Comparison of ENCODE assay signal across 32 cellular contexts in the genomic region with DNA sequence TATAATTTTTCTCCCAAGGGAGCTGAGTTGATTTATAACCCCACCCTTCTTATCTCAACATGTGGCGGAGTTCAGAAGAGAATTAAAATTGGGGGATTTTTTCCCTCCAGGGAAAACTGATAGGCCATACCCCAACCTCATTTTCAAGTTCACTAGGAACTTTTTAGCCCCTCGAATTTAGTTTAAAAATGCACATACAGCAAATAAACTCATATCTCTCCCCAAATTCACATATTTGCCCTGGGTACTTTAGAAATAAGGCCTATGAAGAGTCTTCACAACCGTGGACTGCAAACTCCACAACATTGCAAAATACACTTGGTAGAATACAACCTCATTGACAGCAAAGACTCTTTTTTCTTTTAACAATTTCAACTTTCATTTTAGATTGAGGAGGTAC.
"Had no signal": no experiment of that assay in that cellular context is flagged by ENCODE, and none has a peak within 500 bp of the region (broad histone marks: within the 10 kb centered on the region; RNA-seq: fewer than 3 reads in every experiment).

No MANE protein-coding gene starts in this region.

- H3K4me3 ChIP-seq: neural progenitor cell, ovary, psoas muscle, skin epidermis, smooth muscle cell, spleen, suprapubic skin, testis, tibial artery, transverse colon, upper lobe of right lung, uterus had no signal

- H3K4me3 Mint-ChIP-seq: naive thymus-derived CD4-positive, alpha-beta T cell; natural killer cell; nephron; neural progenitor cell; stimulated activated memory B cell treated with anti-CD40 and anti-IgM and Interleukin-4, amounts not matched to agents 10 μg/mL and 1 μg/mL and 100 μg/mL, for 72 hours; stimulated activated naive CD8-positive, alpha-beta T cell treated with anti-CD3 and anti-CD28 coated beads, Interleukin-15, amount 100 ng/mL, for 72 hours; type B pancreatic cell had no signal

- H3K27me3 ChIP-seq: neural progenitor cell, ovary, testis, transverse colon had no signal

- H3K9me3 Mint-ChIP-seq: natural killer cell; nephron; stimulated activated memory B cell treated with anti-CD40 and anti-IgM and Interleukin-4, amounts not matched to agents 10 μg/mL and 1 μg/mL and 100 μg/mL, for 72 hours; stimulated activated naive CD8-positive, alpha-beta T cell treated with anti-CD3 and anti-CD28 coated beads, Interleukin-15, amount 100 ng/mL, for 72 hours; type B pancreatic cell had no signal

- H3K4me1 Mint-ChIP-seq: stimulated activated memory B cell treated with anti-CD40 and anti-IgM and Interleukin-4, amounts not matched to agents 10 μg/mL and 1 μg/mL and 100 μg/mL, for 72 hours had no signal

- H3K27ac ChIP-seq: neural progenitor cell, ovary, parathyroid adenoma, psoas muscle, skin epidermis, spleen, suprapubic skin, testis, tibial artery, transverse colon, upper lobe of right lung, uterus had no signal

- H3K4me2 ChIP-seq: neural progenitor cell, smooth muscle cell had no signal

- H3K9me3 ChIP-seq: ovary, psoas muscle, suprapubic skin, testis, tibial artery, transverse colon, upper lobe of right lung, uterus had no signal

- H3K79me2 ChIP-seq: parathyroid adenoma had no signal

- H2AFZ ChIP-seq: neural progenitor cell, parathyroid adenoma had no signal

- H3K9ac ChIP-seq: neural progenitor cell, parathyroid adenoma had no signal

- H3K4me1 ChIP-seq: parathyroid adenoma, psoas muscle, suprapubic skin, testis, tibial artery, transverse colon, upper lobe of right lung, uterus had no signal

- DNase-seq: naive thymus-derived CD4-positive, alpha-beta T cell; natural killer cell; occipital lobe; ovary; posterior cingulate gyrus; psoas muscle; right cardiac atrium; spleen; stimulated activated CD4-positive, alpha-beta T cell treated with anti-CD3 and anti-CD28 coated beads, Interleukin-12 subunit alpha, Interleukin-12 subunit beta, amount 100 ng/mL, for 4 hours; stimulated activated CD4-positive, alpha-beta T cell treated with anti-CD3 and anti-CD28 coated beads, Interleukin-1b, Interleukin-23, amount 100 ng/mL, for 48 hours; stimulated activated CD4-positive, alpha-beta T cell treated with anti-CD3 and anti-CD28 coated beads, Interleukin-4, amount 100 ng/mL, for 1 hour; stimulated activated CD4-positive, alpha-beta T cell treated with anti-CD3 and anti-CD28 coated beads, Interleukin-4, amount 100 ng/mL, for 4 hours; stimulated activated CD8-positive, alpha-beta memory T cell treated with anti-CD3 and anti-CD28 coated beads, Interleukin-4, amount 100 ng/mL, for 48 hours; stimulated activated naive CD4-positive, alpha-beta T cell; stimulated activated naive CD8-positive, alpha-beta T cell treated with anti-CD3 and anti-CD28 coated beads, Interleukin-15, amount 100 ng/mL, for 72 hours; stimulated activated naive CD8-positive, alpha-beta T cell treated with anti-CD3 and anti-CD28 coated beads, Interleukin-15, Interleukin-2, amounts not matched to agents 100 U/mL and 50 U/mL, for 24 hours; substantia nigra; testis; tibial artery; transverse colon; upper lobe of right lung; uterus had no signal

- H3K27ac Mint-ChIP-seq: natural killer cell; nephron; neural progenitor cell; progenitor cell of endocrine pancreas; stimulated activated memory B cell treated with anti-CD40 and anti-IgM and Interleukin-4, amounts not matched to agents 10 μg/mL and 1 μg/mL and 100 μg/mL, for 72 hours; stimulated activated naive CD8-positive, alpha-beta T cell treated with anti-CD3 and anti-CD28 coated beads, Interleukin-15, amount 100 ng/mL, for 72 hours; type B pancreatic cell had no signal

- ATAC-seq: naive thymus-derived CD4-positive, alpha-beta T cell; natural killer cell; psoas muscle; right cardiac atrium; sciatic nerve; stimulated activated memory B cell treated with anti-CD40 and anti-IgM and Interleukin-4, amounts not matched to agents 10 μg/mL and 1 μg/mL and 100 μg/mL, for 72 hours; stimulated activated naive CD8-positive, alpha-beta T cell treated with anti-CD3 and anti-CD28 coated beads, Interleukin-15, amount 100 ng/mL, for 72 hours; stimulated activated naive CD8-positive, alpha-beta T cell treated with anti-CD3 and anti-CD28 coated beads, Interleukin-15, Interleukin-2, amounts not matched to agents 100 U/mL and 50 U/mL, for 24 hours; upper lobe of right lung had no signal

- H3K36me3 Mint-ChIP-seq: natural killer cell; neural progenitor cell; stimulated activated memory B cell treated with anti-CD40 and anti-IgM and Interleukin-4, amounts not matched to agents 10 μg/mL and 1 μg/mL and 100 μg/mL, for 72 hours; type B pancreatic cell had no signal

- H3K36me3 ChIP-seq: neural progenitor cell, ovary, spleen, suprapubic skin, tibial artery, transverse colon, upper lobe of right lung, uterus had no signal
